In the genomic region with DNA sequence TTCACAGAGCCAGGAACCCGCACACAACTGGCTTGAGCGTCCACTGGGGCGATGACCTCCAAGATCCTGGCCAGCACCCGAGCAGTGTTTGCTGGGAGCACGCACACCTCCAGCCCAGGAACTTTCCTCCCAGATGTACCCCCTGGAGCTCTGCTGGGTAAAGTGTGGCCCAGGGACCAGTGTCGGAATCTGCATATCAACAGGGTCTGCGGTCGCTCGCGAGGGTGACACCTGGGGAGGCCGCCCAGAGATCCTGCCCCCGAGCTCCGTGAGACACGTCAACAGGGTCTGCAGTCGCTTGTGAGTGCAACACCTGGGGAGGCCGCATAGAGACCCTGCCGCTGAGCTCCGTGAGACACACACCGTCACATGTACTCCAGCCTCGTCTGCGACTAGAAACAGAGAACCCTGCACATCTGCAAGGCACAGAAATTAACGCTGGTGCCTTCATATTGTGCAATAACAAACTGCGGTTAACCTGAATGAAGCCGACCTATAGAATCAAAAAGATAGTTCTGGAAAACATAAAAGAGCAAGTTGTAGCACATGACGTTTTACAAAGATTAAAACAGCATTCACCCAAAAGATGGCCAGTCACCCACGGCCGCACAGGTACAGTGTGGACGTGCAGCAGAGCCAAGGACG, we compare ENCODE assay signal across 14 cellular contexts.
A peak's percentile ranks its signal among the peaks of the same experiment; 100 is the strongest.
DNase-seq lines count a peak whose midpoint lies in the region; ATAC-seq, FAIRE-seq and TF ChIP-seq lines count a peak whose summit lies in the region.
"Had no signal": no experiment of that assay in that cellular context is flagged by ENCODE, and none has a peak within 500 bp of the region (broad histone marks: within the 10 kb centered on the region; RNA-seq: fewer than 3 reads in every experiment).

No MANE protein-coding gene starts in this region.

- no peak for DNase-seq in activated T-cell treated with anti-CD3 and anti-CD28 coated beads, Interleukin-2, amount 50 U/mL, for 4 hours
- no peak for DNase-seq in activated T-cell treated with anti-CD3 and anti-CD28 coated beads, Interleukin-2, amount 50 U/mL, for 1 hour
- no peak for DNase-seq in Karpas-422
- no peak for DNase-seq in activated naive CD8-positive, alpha-beta T cell treated with anti-CD3 and anti-CD28 coated beads, Interleukin-2, amount 50 U/mL, for 24 hours
- DNase-seq in ascending aorta (ENCODE audit: low spot score in 2 of 2), result no peak
- no peak for DNase-seq in small intestine
- DNase-seq in GM13976 (ENCODE audit: low spot score), result no peak
- DNase-seq: DMS79, hippocampal formation, NCI-H1105, NCI-H510A treated with DMSO at 0.1 percent for 48 hours, SHP77 treated with DMSO at 0.1 percent for 48 hours had no signal

- no peaks in the 10 kb centered on the region for H3K9me2 ChIP-seq in Karpas-422 (replicated peaks; ENCODE audit: insufficient read depth, low read length)

- peak overlapping the region; percentile 89 for H3K27ac ChIP-seq in Karpas-422 (ENCODE audit: low read length)
- H3K27ac ChIP-seq in ascending aorta, result no peak overlapping the region
- H3K27ac ChIP-seq in small intestine (ENCODE audit: low read depth in 1 of 2, low read length in 1 of 2), result no peak overlapping the region
- H3K27ac ChIP-seq: vagina had no signal

- H3K36me3 ChIP-seq in Karpas-422 (ENCODE audit: insufficient read depth, low read length), result peaks cover 57% of the 10 kb centered on the region
- no peaks in the 10 kb centered on the region for H3K36me3 ChIP-seq in ascending aorta
- no peaks in the 10 kb centered on the region for H3K36me3 ChIP-seq in small intestine (ENCODE audit: control insufficient read depth in 2 of 2, insufficient read depth in 2 of 2, low read length in 2 of 2)
- H3K36me3 ChIP-seq: vagina had no signal

- in situ Hi-C loops in GM13976 (cut with MboI; ENCODE audit: low sequenced_read_pairs, unreplicated experiment), result no loop called here

- TF ChIP-seq CTCF in ascending aorta (IDR thresholded peaks at IDR 0.05) (no peak), GM13976 (IDR thresholded peaks at IDR 0.05; ENCODE audit: borderline replicate concordance, control extremely low read depth, extremely low read depth, insufficient read depth, missing control alignments) (no peak)

- WGBS in small intestine, 3 donors, result 65 to 69% (median 65%) methylated on average over 29 of the region's 29 CpGs

- peaks cover 18% of the 10 kb centered on the region for H3K36me3 Mint-ChIP-seq in activated T-cell treated with anti-CD3 and anti-CD28 coated beads, Interleukin-2, amount 50 U/mL, for 4 hours (ENCODE audit: insufficient read depth)
- H3K36me3 Mint-ChIP-seq in activated naive CD8-positive, alpha-beta T cell treated with anti-CD3 and anti-CD28 coated beads, Interleukin-2, amount 50 U/mL, for 24 hours (ENCODE audit: low read depth), result peaks cover 22% of the 10 kb centered on the region
- H3K36me3 Mint-ChIP-seq in stimulated activated memory B cell treated with anti-CD40 and anti-IgM and Interleukin-4, amounts not matched to agents 10 μg/mL and 1 μg/mL and 100 μg/mL, for 72 hours, result peaks cover 20% of the 10 kb centered on the region

- H3K79me2 ChIP-seq in Karpas-422 (ENCODE audit: low read length), result peaks cover 64% of the 10 kb centered on the region

- no peak for ATAC-seq in activated T-cell treated with anti-CD3 and anti-CD28 coated beads, Interleukin-2, amount 50 U/mL, for 4 hours
- ATAC-seq in activated naive CD8-positive, alpha-beta T cell treated with anti-CD3 and anti-CD28 coated beads, Interleukin-2, amount 50 U/mL, for 24 hours, result no peak
- ATAC-seq in stimulated activated memory B cell treated with anti-CD40 and anti-IgM and Interleukin-4, amounts not matched to agents 10 μg/mL and 1 μg/mL and 100 μg/mL, for 72 hours, result no peak

- peaks cover 15% of the 10 kb centered on the region for H3K4me1 ChIP-seq in Karpas-422 (ENCODE audit: low read length)
- no peaks in the 10 kb centered on the region for H3K4me1 ChIP-seq in ascending aorta
- H3K4me1 ChIP-seq in small intestine (ENCODE audit: control insufficient read depth in 2 of 2, insufficient read depth in 1 of 2, low read depth in 1 of 2, low read length in 1 of 2), result peaks cover 0 to 3% of the 10 kb centered on the region in 2 donors
- H3K4me1 ChIP-seq: vagina had no signal

- H3K4me3 Mint-ChIP-seq in activated T-cell treated with anti-CD3 and anti-CD28 coated beads, Interleukin-2, amount 50 U/mL, for 4 hours, result peak overlapping the region; percentile 98
- peak overlapping the region; percentile 95 for H3K4me3 Mint-ChIP-seq in activated naive CD8-positive, alpha-beta T cell treated with anti-CD3 and anti-CD28 coated beads, Interleukin-2, amount 50 U/mL, for 24 hours
- H3K4me3 Mint-ChIP-seq in stimulated activated memory B cell treated with anti-CD40 and anti-IgM and Interleukin-4, amounts not matched to agents 10 μg/mL and 1 μg/mL and 100 μg/mL, for 72 hours, result peak overlapping the region; percentile 86

- H3K9ac ChIP-seq in Karpas-422 (ENCODE audit: low read length), result peak overlapping the region; percentile 99

- no peaks in the 10 kb centered on the region for H3K9me3 ChIP-seq in Karpas-422 (ENCODE audit: low read length)
- H3K9me3 ChIP-seq in ascending aorta, result no peaks in the 10 kb centered on the region
- no peaks in the 10 kb centered on the region for H3K9me3 ChIP-seq in small intestine (ENCODE audit: control insufficient read depth, low read depth)
- H3K9me3 ChIP-seq: vagina had no signal

- no peaks in the 10 kb centered on the region for H3K9me3 Mint-ChIP-seq in activated T-cell treated with anti-CD3 and anti-CD28 coated beads, Interleukin-2, amount 50 U/mL, for 4 hours
- H3K9me3 Mint-ChIP-seq in activated naive CD8-positive, alpha-beta T cell treated with anti-CD3 and anti-CD28 coated beads, Interleukin-2, amount 50 U/mL, for 24 hours, result no peaks in the 10 kb centered on the region
- H3K9me3 Mint-ChIP-seq in stimulated activated memory B cell treated with anti-CD40 and anti-IgM and Interleukin-4, amounts not matched to agents 10 μg/mL and 1 μg/mL and 100 μg/mL, for 72 hours, result no peaks in the 10 kb centered on the region

- no peaks in the 10 kb centered on the region for H3K27me3 Mint-ChIP-seq in activated T-cell treated with anti-CD3 and anti-CD28 coated beads, Interleukin-2, amount 50 U/mL, for 4 hours (ENCODE audit: low read depth)
- no peaks in the 10 kb centered on the region for H3K27me3 Mint-ChIP-seq in activated naive CD8-positive, alpha-beta T cell treated with anti-CD3 and anti-CD28 coated beads, Interleukin-2, amount 50 U/mL, for 24 hours
- H3K27me3 Mint-ChIP-seq in stimulated activated memory B cell treated with anti-CD40 and anti-IgM and Interleukin-4, amounts not matched to agents 10 μg/mL and 1 μg/mL and 100 μg/mL, for 72 hours, result no peaks in the 10 kb centered on the region

- H3K4me3 ChIP-seq in Karpas-422 (ENCODE audit: low read length) (peak overlapping the region; percentile 97), ascending aorta (no peak overlapping the region), small intestine (ENCODE audit: low read depth in 1 of 2, low read length in 2 of 2) (no peak overlapping the region)

- H3K27ac Mint-ChIP-seq in activated naive CD8-positive, alpha-beta T cell treated with anti-CD3 and anti-CD28 coated beads, Interleukin-2, amount 50 U/mL, for 24 hours, result peak overlapping the region; percentile 70
- H3K27ac Mint-ChIP-seq in stimulated activated memory B cell treated with anti-CD40 and anti-IgM and Interleukin-4, amounts not matched to agents 10 μg/mL and 1 μg/mL and 100 μg/mL, for 72 hours, result no peak overlapping the region

- H3K4me1 Mint-ChIP-seq in activated T-cell treated with anti-CD3 and anti-CD28 coated beads, Interleukin-2, amount 50 U/mL, for 4 hours (ENCODE audit: low read depth), result peaks cover 28% of the 10 kb centered on the region
- peaks cover 31% of the 10 kb centered on the region for H3K4me1 Mint-ChIP-seq in activated naive CD8-positive, alpha-beta T cell treated with anti-CD3 and anti-CD28 coated beads, Interleukin-2, amount 50 U/mL, for 24 hours
- H3K4me1 Mint-ChIP-seq in stimulated activated memory B cell treated with anti-CD40 and anti-IgM and Interleukin-4, amounts not matched to agents 10 μg/mL and 1 μg/mL and 100 μg/mL, for 72 hours, result peaks cover 36% of the 10 kb centered on the region

- no peak overlapping the region for H2AFZ ChIP-seq in Karpas-422 (ENCODE audit: low read length)

- intact Hi-C loops in ascending aorta (cut with DNase I), result no loop called here

- peak overlapping the region; percentile 96 for H3K4me2 ChIP-seq in Karpas-422 (ENCODE audit: low read depth, low read length, poor library complexity, severe bottlenecking)

- no peak for FAIRE-seq in small intestine (lab: Jason Lieb, UNC)

- H3K27me3 ChIP-seq in Karpas-422 (ENCODE audit: low read length) (no peaks in the 10 kb centered on the region), ascending aorta (no peaks in the 10 kb centered on the region), small intestine (ENCODE audit: control insufficient read depth in 2 of 2, insufficient read depth in 2 of 2, low read length in 2 of 2) (no peaks in the 10 kb centered on the region)
- H3K27me3 ChIP-seq: vagina had no signal

- peaks cover 41% of the 10 kb centered on the region for H4K20me1 ChIP-seq in Karpas-422 (ENCODE audit: insufficient read depth, low read depth, low read length)
